In the genomic region with DNA sequence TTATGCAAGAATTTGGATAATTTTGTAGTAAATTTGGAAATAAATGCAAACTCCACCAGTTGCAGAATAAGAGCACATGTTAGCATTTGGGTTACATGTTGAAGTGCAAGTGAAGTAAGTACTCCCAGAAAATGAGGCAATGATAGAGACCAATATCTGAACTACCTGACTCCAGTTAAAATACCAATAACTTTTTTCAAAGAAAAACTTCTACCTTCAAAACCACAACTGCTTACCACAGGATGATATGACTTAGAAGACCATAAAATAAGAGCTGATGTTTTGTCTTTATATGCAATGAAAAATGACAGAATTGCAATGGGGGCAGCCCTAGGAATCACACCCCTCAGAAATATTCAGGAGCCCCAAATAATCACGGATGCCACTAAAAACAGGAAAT, we compare ENCODE assay signal across 20 cellular contexts.
DNase-seq lines count a peak whose midpoint lies in the region; ATAC-seq and TF ChIP-seq lines count a peak whose summit lies in the region.
"Had no signal": no experiment of that assay in that cellular context is flagged by ENCODE, and none has a peak within 500 bp of the region (broad histone marks: within the 10 kb centered on the region; RNA-seq: fewer than 3 reads in every experiment).

No MANE protein-coding gene starts in this region.

- peaks cover 0 to 4% of the 10 kb centered on the region in 2 donors for H3K9me3 Mint-ChIP-seq in stimulated activated naive CD8-positive, alpha-beta T cell treated with anti-CD3 and anti-CD28 coated beads, Interleukin-15, amount 100 ng/mL, for 72 hours

- H3K4me1 Mint-ChIP-seq in stimulated activated naive CD8-positive, alpha-beta T cell treated with anti-CD3 and anti-CD28 coated beads, Interleukin-15, amount 100 ng/mL, for 72 hours = peaks cover 10% of the 10 kb centered on the region
- H3K4me1 Mint-ChIP-seq: CD14-positive monocyte; CD4-positive, CD25-positive, alpha-beta regulatory T cell had no signal

- intact Hi-C loops in adrenal gland (cut with DNase I) = no loop called here

- no peaks in the 10 kb centered on the region for H3K4me1 ChIP-seq in adrenal gland (replicated peaks in 1 of 2)
- H3K4me1 ChIP-seq: BE2C, BLaER1 had no signal

- no peaks in the 10 kb centered on the region for H3K36me3 ChIP-seq in adrenal gland (replicated peaks in 1 of 2)
- H3K36me3 ChIP-seq: BE2C, BLaER1 had no signal

- H3K27me3 ChIP-seq in adrenal gland = no peaks in the 10 kb centered on the region
- H3K27me3 ChIP-seq: BE2C, BLaER1 had no signal

- H3K27ac ChIP-seq in VCaP (peak overlapping the region; percentile 37; the same call in 1 of the 2 replicates), adrenal gland (no peak overlapping the region)
- H3K27ac ChIP-seq: BLaER1 had no signal

- H3K27me3 Mint-ChIP-seq in stimulated activated naive CD8-positive, alpha-beta T cell treated with anti-CD3 and anti-CD28 coated beads, Interleukin-15, amount 100 ng/mL, for 72 hours = no peaks in the 10 kb centered on the region
- H3K27me3 Mint-ChIP-seq: CD4-positive, alpha-beta memory T cell; CD4-positive, CD25-positive, alpha-beta regulatory T cell; CD8-positive, alpha-beta memory T cell had no signal

- TF ChIP-seq POLR2A in adrenal gland (IDR thresholded peaks at IDR 0.05) = no peak

- TF ChIP-seq CTCF in VCaP (conservative IDR thresholded peaks at IDR 0.05) (no peak), adrenal gland (IDR thresholded peaks at IDR 0.05) (no peak)

- H3K27ac Mint-ChIP-seq in stimulated activated naive CD8-positive, alpha-beta T cell treated with anti-CD3 and anti-CD28 coated beads, Interleukin-15, amount 100 ng/mL, for 72 hours = peak overlapping the region in 1 of 2 donors; percentile 43
- H3K27ac Mint-ChIP-seq: CD14-positive monocyte; CD4-positive, alpha-beta memory T cell; CD4-positive, CD25-positive, alpha-beta regulatory T cell; CD8-positive, alpha-beta memory T cell had no signal

- H3K4me3 ChIP-seq in adrenal gland = no peak overlapping the region
- H3K4me3 ChIP-seq: BLaER1 had no signal

- DNase-seq in stimulated activated naive CD8-positive, alpha-beta T cell treated with anti-CD3 and anti-CD28 coated beads, Interleukin-15, amount 100 ng/mL, for 72 hours = no peak
- DNase-seq in stimulated activated naive CD8-positive, alpha-beta T cell treated with anti-CD3 and anti-CD28 coated beads, Interleukin-15, Interleukin-2, amounts not matched to agents 100 U/mL and 50 U/mL, for 24 hours = no peak
- no peak for DNase-seq in adrenal gland
- DNase-seq: 8988T; ACHN; BE2C; C1 segment of cervical spinal cord; CD4-positive, alpha-beta memory T cell; CD4-positive, CD25-positive, alpha-beta regulatory T cell; COR-L47; DMS 273 treated with DMSO at 0.1 percent for 48 hours; DMS153; DMS53; DMS79; GF-D8 had no signal

- no peak overlapping the region for H3K4me3 Mint-ChIP-seq in stimulated activated naive CD8-positive, alpha-beta T cell treated with anti-CD3 and anti-CD28 coated beads, Interleukin-15, amount 100 ng/mL, for 72 hours
- H3K4me3 Mint-ChIP-seq: CD14-positive monocyte; CD4-positive, alpha-beta memory T cell; CD4-positive, CD25-positive, alpha-beta regulatory T cell; CD8-positive, alpha-beta memory T cell had no signal

- peak; percentile 45 for ATAC-seq in stimulated activated naive CD8-positive, alpha-beta T cell treated with anti-CD3 and anti-CD28 coated beads, Interleukin-15, amount 100 ng/mL, for 72 hours
- ATAC-seq in stimulated activated naive CD8-positive, alpha-beta T cell treated with anti-CD3 and anti-CD28 coated beads, Interleukin-15, Interleukin-2, amounts not matched to agents 100 U/mL and 50 U/mL, for 24 hours = no peak
- no peak for ATAC-seq in activated CD4-positive, CD25-positive, alpha-beta regulatory T cell treated with anti-CD3 and anti-CD28 coated beads, Interleukin-2, amount 50 U/mL, for 24 hours

- WGBS in adrenal gland, 4 donors = 15 to 69% (median 30%) methylated on average over 1 of the region's 1 CpG

- no peaks in the 10 kb centered on the region for H3K9me3 ChIP-seq in adrenal gland (replicated peaks in 1 of 3)
- H3K9me3 ChIP-seq: BE2C, BLaER1 had no signal
